15 cellular contexts compared by ENCODE assay signal in genomic region chr2:207471261-207471660, GRCh38.
"Had no signal": no experiment of that assay in that cellular context is flagged by ENCODE, and none has a peak within 500 bp of the region (broad histone marks: within the 10 kb centered on the region; RNA-seq: fewer than 3 reads in every experiment).

No MANE protein-coding gene starts in this region.

- H3K27ac ChIP-seq: foreskin keratinocyte, hepatocyte, pancreas, prostate gland, testis, transverse colon had no signal

- H3K9me3 ChIP-seq: pancreas, prostate gland, testis, transverse colon had no signal

- H3K27me3 ChIP-seq: foreskin keratinocyte, hepatocyte, pancreas, testis, transverse colon had no signal

- H3K4me2 ChIP-seq: hepatocyte had no signal

- H3K79me2 ChIP-seq: hepatocyte had no signal

- FAIRE-seq: endothelial cell of umbilical vein, kidney, pancreas had no signal

- H3K4me1 ChIP-seq: pancreas, prostate gland had no signal

- H3K4me3 ChIP-seq: hepatocyte, pancreas, prostate gland, testis, transverse colon had no signal

- H2AFZ ChIP-seq: hepatocyte had no signal

- H3K36me3 ChIP-seq: pancreas, prostate gland, transverse colon had no signal

- DNase-seq: erythroblast; foreskin keratinocyte; head of caudate nucleus; kidney; left colon; natural killer cell; occipital lobe; pancreas; stimulated activated CD4-positive, alpha-beta T cell treated with anti-CD3 and anti-CD28 coated beads, Interleukin-4, amount 100 ng/mL, for 1 hour; stimulated activated CD8-positive, alpha-beta memory T cell treated with anti-CD3 and anti-CD28 coated beads, Interleukin-4, amount 100 ng/mL, for 48 hours; testis; transverse colon had no signal
